Comparison of ENCODE assay signal across 25 cellular contexts in the genomic region with DNA sequence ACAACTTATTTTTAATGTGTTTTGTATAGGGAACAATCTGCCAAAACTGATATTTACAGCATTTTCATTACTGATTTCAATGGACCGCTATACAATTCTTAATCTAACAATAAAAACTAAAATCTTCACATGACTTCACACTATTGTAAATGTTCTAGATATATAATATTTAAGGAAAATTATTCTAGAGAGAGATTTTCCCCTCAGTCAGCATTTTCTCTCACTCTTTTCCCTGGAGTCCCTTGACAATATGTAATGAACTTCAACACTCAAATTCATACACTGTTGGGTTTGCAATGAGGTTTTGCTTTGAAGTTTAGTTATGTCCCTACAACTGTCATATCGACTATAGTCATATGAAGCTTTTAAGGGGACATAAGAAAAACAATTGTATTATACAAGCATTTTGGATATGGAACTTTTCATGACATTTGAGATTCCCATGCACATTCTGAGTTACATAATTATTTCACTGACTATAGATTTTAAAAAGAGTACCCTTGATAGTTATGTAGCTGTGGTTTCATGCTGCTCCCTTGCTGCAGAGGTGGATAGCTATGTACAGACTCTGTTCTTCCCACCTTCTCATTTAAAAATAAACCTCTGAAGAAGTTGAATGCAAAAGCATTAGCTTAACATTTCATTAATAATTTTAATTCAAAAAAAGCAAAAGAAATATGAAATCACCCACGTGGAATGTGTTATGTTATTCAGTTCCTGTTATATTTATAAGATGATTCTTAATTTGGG.
"Had no signal": no experiment of that assay in that cellular context is flagged by ENCODE, and none has a peak within 500 bp of the region (broad histone marks: within the 10 kb centered on the region; RNA-seq: fewer than 3 reads in every experiment).

No MANE protein-coding gene starts in this region.

- H3K9me3 ChIP-seq: colonic mucosa, esophagus squamous epithelium, gastrocnemius medialis, left lung, lower lobe of right lung had no signal

- H3K4me3 ChIP-seq: colonic mucosa, esophagus squamous epithelium, gastrocnemius medialis, heart right ventricle, left lung, lower lobe of right lung, mucosa of descending colon had no signal

- ATAC-seq: effector memory CD8-positive, alpha-beta T cell; esophagus mucosa; gastrocnemius medialis; heart right ventricle; left cardiac atrium; left lung; left ventricle myocardium superior; lower lobe of right lung; mucosa of descending colon had no signal

- H3K27ac ChIP-seq: colonic mucosa, epithelial cell of prostate, esophagus squamous epithelium, gastrocnemius medialis, heart right ventricle, left lung, lower lobe of right lung had no signal

- H3K4me1 ChIP-seq: colonic mucosa, esophagus squamous epithelium, gastrocnemius medialis, heart right ventricle, left lung, lower lobe of right lung had no signal

- FAIRE-seq: endometrium, islet of Langerhans, keratinocyte had no signal

- H3K27me3 ChIP-seq: colonic mucosa, esophagus squamous epithelium, gastrocnemius medialis, heart right ventricle, left lung had no signal

- H3K36me3 ChIP-seq: colonic mucosa, esophagus squamous epithelium, gastrocnemius medialis, heart right ventricle, left lung, lower lobe of right lung had no signal

- DNase-seq: colonic mucosa; cortex of kidney; effector CD8-positive, alpha-beta T cell; effector memory CD8-positive, alpha-beta T cell; endodermal cell; erythroblast; esophagus squamous epithelium; foreskin fibroblast; foreskin melanocyte; gastrocnemius medialis; glutamatergic neuron; heart right ventricle; hippocampal formation; left cardiac atrium; left lung; left ventricle myocardium superior; lower lobe of right lung; mesenchymal stem cell; mucosa of descending colon; naive B cell had no signal
